In genomic region chr5:15789661-15790060, GRCh38 we compare ENCODE assay signal across 1 cellular context.
TF ChIP-seq lines count a peak whose summit lies in the region.

No MANE protein-coding gene starts in this region.

TF ChIP-seq in IMR-90, 13 proteins besides CTCF, POLR2A, EP300 and RAD21 (continued from another document):
- TF ChIP-seq, protein P1, sequence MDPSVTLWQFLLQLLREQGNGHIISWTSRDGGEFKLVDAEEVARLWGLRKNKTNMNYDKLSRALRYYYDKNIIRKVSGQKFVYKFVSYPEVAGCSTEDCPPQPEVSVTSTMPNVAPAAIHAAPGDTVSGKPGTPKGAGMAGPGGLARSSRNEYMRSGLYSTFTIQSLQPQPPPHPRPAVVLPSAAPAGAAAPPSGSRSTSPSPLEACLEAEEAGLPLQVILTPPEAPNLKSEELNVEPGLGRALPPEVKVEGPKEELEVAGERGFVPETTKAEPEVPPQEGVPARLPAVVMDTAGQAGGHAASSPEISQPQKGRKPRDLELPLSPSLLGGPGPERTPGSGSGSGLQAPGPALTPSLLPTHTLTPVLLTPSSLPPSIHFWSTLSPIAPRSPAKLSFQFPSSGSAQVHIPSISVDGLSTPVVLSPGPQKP (IDR thresholded peaks at IDR 0.05; ENCODE audit: borderline replicate concordance, low read depth, low read length) = no peak
- TF ChIP-seq RCOR1 (IDR thresholded peaks at IDR 0.05; ENCODE audit: insufficient replicate concordance, low read length) (no peak), MXI1 (IDR thresholded peaks at IDR 0.05; ENCODE audit: borderline replicate concordance, low read depth, low read length) (no peak)
